Comparison of ENCODE assay signal across 26 cellular contexts in genomic region chr4:19969492-19969891, GRCh38.
DNase-seq lines count a peak whose midpoint lies in the region; ATAC-seq and TF ChIP-seq lines count a peak whose summit lies in the region.
"Had no signal": no experiment of that assay in that cellular context is flagged by ENCODE, and none has a peak within 500 bp of the region (broad histone marks: within the 10 kb centered on the region; RNA-seq: fewer than 3 reads in every experiment).

No MANE protein-coding gene starts in this region.

- TF ChIP-seq CTCF in cardiac muscle cell (IDR thresholded peaks at IDR 0.05; ENCODE audit: low read depth, low read length) (peak; percentile 21), astrocyte of the spinal cord (IDR thresholded peaks at IDR 0.05; ENCODE audit: low read depth, low read length) (peak; percentile 33)

- H3K4me3 ChIP-seq in cardiac muscle cell, result no peak overlapping the region
- H3K4me3 ChIP-seq in astrocyte of the spinal cord (ENCODE audit: low read depth, low read length), result no peak overlapping the region
- H3K4me3 ChIP-seq: esophagus squamous epithelium, K562, MG63, tibial nerve had no signal

- H3K4me1 ChIP-seq in cardiac muscle cell (ENCODE audit: low read depth), result peaks cover 5% of the 10 kb centered on the region
- H3K4me1 ChIP-seq: esophagus squamous epithelium, tibial nerve had no signal

- intact Hi-C loops in Right ventricle myocardium inferior (cut with DNase I), result no loop called here

- no peaks in the 10 kb centered on the region for H3K9me3 ChIP-seq in cardiac muscle cell (ENCODE audit: low read depth)
- H3K9me3 ChIP-seq: esophagus squamous epithelium, MG63 had no signal

- H3K36me3 Mint-ChIP-seq in immature natural killer cell, result no peaks in the 10 kb centered on the region
- H3K36me3 Mint-ChIP-seq: activated naive CD8-positive, alpha-beta T cell treated with anti-CD3 and anti-CD28 coated beads for 36 hours; memory B cell had no signal

- H3K36me3 ChIP-seq in cardiac muscle cell, result no peaks in the 10 kb centered on the region
- H3K36me3 ChIP-seq: esophagus squamous epithelium, MG63, tibial nerve had no signal

- in situ Hi-C loops in astrocyte of the spinal cord (cut with HindIII; ENCODE audit: low sequenced_read_pairs), result no loop called here

- no peak overlapping the region for H3K4me3 Mint-ChIP-seq in immature natural killer cell
- H3K4me3 Mint-ChIP-seq: activated CD8-positive, alpha-beta T cell treated with anti-CD3 and anti-CD28 coated beads for 36 hours; activated naive CD8-positive, alpha-beta T cell treated with anti-CD3 and anti-CD28 coated beads for 36 hours; memory B cell had no signal

- no peaks in the 10 kb centered on the region for H3K27me3 Mint-ChIP-seq in immature natural killer cell (ENCODE audit: low read depth in 3 of 3)
- H3K27me3 Mint-ChIP-seq: activated CD8-positive, alpha-beta T cell treated with anti-CD3 and anti-CD28 coated beads for 36 hours; activated naive CD8-positive, alpha-beta T cell treated with anti-CD3 and anti-CD28 coated beads for 36 hours; memory B cell had no signal

- DNase-seq in cardiac muscle cell (ENCODE audit: low read depth in 1 of 2, low spot score in 1 of 2) (no peak), Right ventricle myocardium inferior (ENCODE audit: missing footprints) (no peak), astrocyte of the spinal cord (ENCODE audit: low read depth, low spot score) (no peak), iris pigment epithelial cell (ENCODE audit: low read depth) (peak; percentile 20), immature natural killer cell (no peak)
- DNase-seq: 8988T; activated CD8-positive, alpha-beta T cell treated with anti-CD3 and anti-CD28 coated beads for 36 hours; activated effector memory CD4-positive, alpha-beta T cell treated with Interleukin-2 at 50 U/mL for 16 hours; activated naive CD8-positive, alpha-beta T cell treated with anti-CD3 and anti-CD28 coated beads for 36 hours; DND-41; effector memory CD4-positive, alpha-beta T cell; esophagus squamous epithelium; HCEC 1CT; left colon; MG63; NCI-H1417 treated with DMSO at 0.1 percent for 48 hours; NCI-H446 treated with DMSO at 0.1 percent for 48 hours; PC-3; SHP77 had no signal

- no peaks in the 10 kb centered on the region for H3K27me3 ChIP-seq in cardiac muscle cell
- H3K27me3 ChIP-seq: esophagus squamous epithelium, MG63, tibial nerve had no signal

- no peak overlapping the region for H3K27ac Mint-ChIP-seq in immature natural killer cell
- H3K27ac Mint-ChIP-seq: activated CD8-positive, alpha-beta T cell treated with anti-CD3 and anti-CD28 coated beads for 36 hours; activated naive CD8-positive, alpha-beta T cell treated with anti-CD3 and anti-CD28 coated beads for 36 hours; memory B cell had no signal

- no peak for ATAC-seq in Right ventricle myocardium inferior
- ATAC-seq in HG02588 (IDR thresholded peaks at IDR 0.05; ENCODE audit: unreplicated experiment), result no peak
- no peak for ATAC-seq in HG02884 (IDR thresholded peaks at IDR 0.05; ENCODE audit: unreplicated experiment)
- no peak for ATAC-seq in HG02759 (IDR thresholded peaks at IDR 0.05; ENCODE audit: unreplicated experiment)
- ATAC-seq: activated CD4-positive, CD25-positive, alpha-beta regulatory T cell treated with anti-CD3 and anti-CD28 coated beads, Interleukin-2, amount 50 U/mL, for 24 hours; activated CD8-positive, alpha-beta T cell treated with anti-CD3 and anti-CD28 coated beads for 36 hours; K562; left colon; PC-3 had no signal

- no peak overlapping the region for H3K27ac ChIP-seq in cardiac muscle cell
- H3K27ac ChIP-seq: esophagus squamous epithelium, tibial nerve had no signal

- peaks cover 2 to 39% (median 16%) of the 10 kb centered on the region in 6 donors for H3K9me3 Mint-ChIP-seq in immature natural killer cell

- no peaks in the 10 kb centered on the region for H3K4me1 Mint-ChIP-seq in immature natural killer cell
- H3K4me1 Mint-ChIP-seq: activated naive CD8-positive, alpha-beta T cell treated with anti-CD3 and anti-CD28 coated beads for 36 hours; memory B cell had no signal
